Comparison of ENCODE assay signal across 8 cellular contexts in genomic region chr9:71769175-71770165, GRCh38. TPM values are rescaled to one million over a fixed set of nuclear protein-coding genes. Genes with fewer than 3 reads are reported as not detected.
A peak's percentile ranks its signal among the peaks of the same experiment; 100 is the strongest.
DNase-seq lines count a peak whose midpoint lies in the region; ATAC-seq and TF ChIP-seq lines count a peak whose summit lies in the region.

No MANE protein-coding gene starts in this region.

- no peak overlapping the region for H3K27ac Mint-ChIP-seq in WTC11

- H3K4me1 Mint-ChIP-seq in WTC11, result peaks cover 37% of the 10 kb centered on the region

- no peaks in the 10 kb centered on the region for H3K36me3 ChIP-seq in ES-I3 (ENCODE audit: insufficient read depth, low read length)

- TF ChIP-seq CTCF in LNCaP clone FGC (IDR thresholded peaks at IDR 0.05; ENCODE audit: control insufficient read depth, extremely low read depth, insufficient read depth), result peak; percentile 59
- peak; percentile 39; the same call in 1 of the 2 replicates for TF ChIP-seq CTCF in WTC11 (IDR thresholded peaks at IDR 0.05)

- H3K9me3 ChIP-seq in ES-I3 (ENCODE audit: control insufficient read depth, insufficient read depth, low read length), result no peaks in the 10 kb centered on the region

- H3K9ac ChIP-seq in ES-I3 (ENCODE audit: low read depth, low read length), result peak overlapping the region; percentile 78; the same call in 1 of the 2 replicates

- CTCF ChIA-PET in WTC11 (lab: Charles Lee), result interaction anchor here (0.6 to 2.7 kb wide), 25 partner anchors 9 to 484 kb away, joined by 3 to 17 read pairs (median 4); no protein-coding TSS in a partner anchor

- H3K4me3 Mint-ChIP-seq in WTC11, result peak overlapping the region; percentile 84

- POLR2A ChIA-PET in WTC11 (lab: Charles Lee), result interaction anchor here (0.6 to 1.5 kb wide), 2 partner anchors 11 to 24 kb away, joined by 3 read pairs; no protein-coding TSS in a partner anchor

- no peaks in the 10 kb centered on the region for H3K9me3 Mint-ChIP-seq in WTC11

- peak overlapping the region; percentile 83 for H3K4me3 ChIP-seq in LNCaP clone FGC (ENCODE audit: low read depth, low read length)

- H3K36me3 Mint-ChIP-seq in WTC11, result no peaks in the 10 kb centered on the region; the same call in 1 of the 2 replicates

- peak overlapping the region; percentile 44 for H3K27ac ChIP-seq in caudate nucleus (ENCODE audit: low read depth, low read length)

- H3K27me3 Mint-ChIP-seq in WTC11 (ENCODE audit: low read depth), result no peaks in the 10 kb centered on the region; the same call in none of the 2 replicates

- peaks cover 21% of the 10 kb centered on the region; the same call in 1 of the 2 replicates for H3K4me1 ChIP-seq in ES-I3 (ENCODE audit: insufficient read depth, low read length)

- DNase-seq in LNCaP clone FGC (ENCODE audit: low read depth), result peak; percentile 81
- peak; percentile 89 for DNase-seq in WTC11 (ENCODE audit: low spot score)
- DNase-seq in caudate nucleus (lab: John Stamatoyannopoulos, UW), result peak in 53 of 61 donors; percentile 9 to 82 (median 49)
- DNase-seq in kidney tubule cell (ENCODE audit: low spot score), result peak; percentile 81
- peak; percentile 44 to 50 for DNase-seq in stimulated activated CD4-positive, alpha-beta T cell treated with anti-CD3 and anti-CD28 coated beads, Interleukin-1b, Interleukin-23, amount 100 ng/mL, for 4 hours (ENCODE audit: low read depth in 2 of 2)
- DNase-seq in epidermal melanocyte (ENCODE audit: insufficient read length, low spot score), result no peak

- ATAC-seq in GM21825 (IDR thresholded peaks at IDR 0.05; ENCODE audit: unreplicated experiment), result peak; percentile 41
- peak; percentile 77 for ATAC-seq in WTC11

TF ChIP-seq in WTC11, 78 proteins besides CTCF, POLR2A, EP300 and RAD21:
- no peak for TF ChIP-seq IRF2 (CRISPR knock-in tag; IDR thresholded peaks at IDR 0.05; ENCODE audit: borderline replicate concordance, low read depth)
- no peak for TF ChIP-seq ZNF121 (CRISPR knock-in tag; IDR thresholded peaks at IDR 0.05)
- no peak for TF ChIP-seq CREB1 (CRISPR knock-in tag; IDR thresholded peaks at IDR 0.05)
- no peak for TF ChIP-seq ZNF219 (CRISPR knock-in tag; IDR thresholded peaks at IDR 0.05; ENCODE audit: borderline replicate concordance)
- no peak for TF ChIP-seq ZMAT4 (CRISPR knock-in tag; IDR thresholded peaks at IDR 0.05)
- TF ChIP-seq PRDM15 (CRISPR knock-in tag; IDR thresholded peaks at IDR 0.05), result no peak
- no peak for TF ChIP-seq E2F5 (CRISPR knock-in tag; IDR thresholded peaks at IDR 0.05)
- TF ChIP-seq TEAD1 (CRISPR knock-in tag; IDR thresholded peaks at IDR 0.05), result no peak
- TF ChIP-seq IRF1 (CRISPR knock-in tag; IDR thresholded peaks at IDR 0.05), result no peak
- TF ChIP-seq GRHL2 (CRISPR knock-in tag; IDR thresholded peaks at IDR 0.05; ENCODE audit: insufficient replicate concordance, severe bottlenecking), result no peak
- TF ChIP-seq MAX (CRISPR knock-in tag; IDR thresholded peaks at IDR 0.05), result peak; percentile 26; the same call in 1 of the 2 replicates
- TF ChIP-seq ZNF396 (CRISPR knock-in tag; IDR thresholded peaks at IDR 0.05; ENCODE audit: borderline replicate concordance), result no peak
- TF ChIP-seq HMGXB4 (CRISPR knock-in tag; IDR thresholded peaks at IDR 0.05), result peak; percentile 72
- 0 out of 2 replicates have a peak, but pooled peaks have one; percentile 54 for TF ChIP-seq MYBL2 (CRISPR knock-in tag; IDR thresholded peaks at IDR 0.05)
- 0 out of 2 replicates have a peak, but pooled peaks have one; percentile 20 for TF ChIP-seq FOXK1 (CRISPR knock-in tag; IDR thresholded peaks at IDR 0.05)
- TF ChIP-seq FOXP4 (CRISPR knock-in tag; IDR thresholded peaks at IDR 0.05), result no peak
TF ChIP-seq in WTC11: peak in this region for 4.

RNA-seq across cellular contexts. Expression of gene CEMIP2, which starts 1.2 kb away (rescaled TPM):
- 40.5 to 43.2 TPM (median 40.6 TPM) in 3 replicates for total RNA-seq in WTC11 (2021)
